ENCODE assay signal across 8 cellular contexts in the genomic region with DNA sequence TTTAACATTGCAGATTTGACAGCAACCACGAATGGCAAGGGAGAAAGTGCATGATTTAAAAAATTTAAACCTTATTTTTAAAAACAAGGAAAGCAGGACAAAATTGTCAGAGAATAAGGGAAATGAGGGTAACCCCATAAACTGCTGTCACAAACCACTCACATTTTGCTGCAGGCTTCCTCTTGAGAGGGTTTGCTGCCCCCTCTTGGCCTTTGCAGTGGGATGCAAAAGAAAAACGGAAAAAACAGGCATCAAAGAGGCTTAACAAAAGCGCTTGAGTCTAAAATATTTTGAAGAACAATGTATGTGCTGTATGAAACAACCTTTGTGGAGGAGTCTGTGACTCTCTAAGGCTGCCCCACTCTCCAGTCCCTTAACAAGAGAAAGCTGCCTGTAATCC.
DNase-seq lines count a peak whose midpoint lies in the region; ATAC-seq and TF ChIP-seq lines count a peak whose summit lies in the region.

No MANE protein-coding gene starts in this region.

- TF ChIP-seq CTCF in DOHH2 (IDR thresholded peaks at IDR 0.05; ENCODE audit: low read depth, low read length, poor library complexity, severe bottlenecking) (peak; percentile 55), endodermal cell (conservative IDR thresholded peaks at IDR 0.05) (peak; percentile 92)

- no peaks in the 10 kb centered on the region for H3K36me3 Mint-ChIP-seq in endodermal cell (ENCODE audit: low read depth)
- H3K36me3 Mint-ChIP-seq in naive thymus-derived CD4-positive, alpha-beta T cell = no peaks in the 10 kb centered on the region
- H3K36me3 Mint-ChIP-seq in natural killer cell treated with Interleukin-12 subunit alpha and Interleukin-12 subunit beta and Interleukin-15 and Interleukin-18, amount 100 ng/mL, for 72 hours = no peaks in the 10 kb centered on the region

- H3K36me3 ChIP-seq in DOHH2 (ENCODE audit: control insufficient read depth, low read length) = no peaks in the 10 kb centered on the region
- H3K36me3 ChIP-seq in GM23248 (ENCODE audit: low read depth) = no peaks in the 10 kb centered on the region
- no peaks in the 10 kb centered on the region for H3K36me3 ChIP-seq in endodermal cell (ENCODE audit: control insufficient read depth, insufficient read depth, low read length)
- H3K36me3 ChIP-seq in naive thymus-derived CD4-positive, alpha-beta T cell (ENCODE audit: control insufficient read depth in 2 of 3, insufficient read depth in 3 of 3, low read length in 3 of 3) = no peaks in the 10 kb centered on the region

- no peaks in the 10 kb centered on the region for H3K4me1 ChIP-seq in DOHH2 (ENCODE audit: control insufficient read depth, low read length)
- H3K4me1 ChIP-seq in GM23248 (ENCODE audit: insufficient read depth) = peaks cover 11% of the 10 kb centered on the region
- H3K4me1 ChIP-seq in endodermal cell (ENCODE audit: control insufficient read depth, insufficient read depth, low read length) = no peaks in the 10 kb centered on the region
- no peaks in the 10 kb centered on the region for H3K4me1 ChIP-seq in naive thymus-derived CD4-positive, alpha-beta T cell (ENCODE audit: control insufficient read depth in 2 of 2, insufficient read depth in 2 of 2, low read length in 2 of 2)

- DNase-seq in GM23248 = peak; percentile 86
- peak; percentile 36 for DNase-seq in NCI-H1048 (lab: John Stamatoyannopoulos, UW)
- peak; percentile 30 for DNase-seq in SKM-1 (lab: John Stamatoyannopoulos, UW; ENCODE audit: unreplicated experiment)
- DNase-seq in endodermal cell = peak; percentile 83
- DNase-seq in naive thymus-derived CD4-positive, alpha-beta T cell = peak in 6 of 9 donors; percentile 2 to 26 (median 8)
- DNase-seq in NCI-H187 treated with DMSO at 0.1 percent for 48 hours (lab: John Stamatoyannopoulos, UW) = no peak
- no peak for DNase-seq in natural killer cell treated with Interleukin-12 subunit alpha and Interleukin-12 subunit beta and Interleukin-15 and Interleukin-18, amount 100 ng/mL, for 72 hours (ENCODE audit: low spot score)

- H3K4me3 ChIP-seq in DOHH2 (ENCODE audit: low read length) (no peak overlapping the region), GM23248 (no peak overlapping the region; the same call in 1 of the 2 replicates), endodermal cell (ENCODE audit: low read length) (no peak overlapping the region)
- no peak overlapping the region for H3K4me3 ChIP-seq in naive thymus-derived CD4-positive, alpha-beta T cell (ENCODE audit: low read length)

- peak; percentile 40 for ATAC-seq in naive thymus-derived CD4-positive, alpha-beta T cell
- ATAC-seq in natural killer cell treated with Interleukin-12 subunit alpha and Interleukin-12 subunit beta and Interleukin-15 and Interleukin-18, amount 100 ng/mL, for 72 hours = no peak

- in situ Hi-C loops in GM23248 (cut with MboI) = no loop called here

- no peaks in the 10 kb centered on the region for H3K79me2 ChIP-seq in DOHH2 (ENCODE audit: control insufficient read depth, low read length)
- H3K79me2 ChIP-seq in GM23248 (ENCODE audit: insufficient read depth) = no peaks in the 10 kb centered on the region

- no peaks in the 10 kb centered on the region for H3K27me3 Mint-ChIP-seq in endodermal cell (ENCODE audit: insufficient read depth)
- H3K27me3 Mint-ChIP-seq in naive thymus-derived CD4-positive, alpha-beta T cell = peaks cover 0 to 12% (median 4%) of the 10 kb centered on the region in 5 donors
- H3K27me3 Mint-ChIP-seq in natural killer cell treated with Interleukin-12 subunit alpha and Interleukin-12 subunit beta and Interleukin-15 and Interleukin-18, amount 100 ng/mL, for 72 hours = no peaks in the 10 kb centered on the region

- H3K4me2 ChIP-seq in DOHH2 (ENCODE audit: low read length) (no peak overlapping the region), GM23248 (ENCODE audit: unreplicated experiment) (peak overlapping the region; percentile 50)

- no peak overlapping the region for H3K4me3 Mint-ChIP-seq in endodermal cell
- no peak overlapping the region for H3K4me3 Mint-ChIP-seq in naive thymus-derived CD4-positive, alpha-beta T cell
- no peak overlapping the region for H3K4me3 Mint-ChIP-seq in natural killer cell treated with Interleukin-12 subunit alpha and Interleukin-12 subunit beta and Interleukin-15 and Interleukin-18, amount 100 ng/mL, for 72 hours

- H3K4me1 Mint-ChIP-seq in endodermal cell = no peaks in the 10 kb centered on the region
- no peaks in the 10 kb centered on the region for H3K4me1 Mint-ChIP-seq in naive thymus-derived CD4-positive, alpha-beta T cell
- H3K4me1 Mint-ChIP-seq in natural killer cell treated with Interleukin-12 subunit alpha and Interleukin-12 subunit beta and Interleukin-15 and Interleukin-18, amount 100 ng/mL, for 72 hours (ENCODE audit: low read depth in 2 of 2) = no peaks in the 10 kb centered on the region

- no peaks in the 10 kb centered on the region for H3K9me3 Mint-ChIP-seq in endodermal cell
- no peaks in the 10 kb centered on the region for H3K9me3 Mint-ChIP-seq in naive thymus-derived CD4-positive, alpha-beta T cell
- no peaks in the 10 kb centered on the region for H3K9me3 Mint-ChIP-seq in natural killer cell treated with Interleukin-12 subunit alpha and Interleukin-12 subunit beta and Interleukin-15 and Interleukin-18, amount 100 ng/mL, for 72 hours

- H3K9me2 ChIP-seq in DOHH2 (replicated peaks; ENCODE audit: control insufficient read depth, low read length) = no peaks in the 10 kb centered on the region
- H3K9me2 ChIP-seq in GM23248 (ENCODE audit: insufficient read depth) = no peaks in the 10 kb centered on the region

- POLR2A ChIA-PET in naive thymus-derived CD4-positive, alpha-beta T cell (lab: Charles Lee) = no interaction called here

- no peak overlapping the region for H3K27ac Mint-ChIP-seq in endodermal cell
- H3K27ac Mint-ChIP-seq in naive thymus-derived CD4-positive, alpha-beta T cell = no peak overlapping the region
- no peak overlapping the region for H3K27ac Mint-ChIP-seq in natural killer cell treated with Interleukin-12 subunit alpha and Interleukin-12 subunit beta and Interleukin-15 and Interleukin-18, amount 100 ng/mL, for 72 hours

- H3K9me3 ChIP-seq in DOHH2 (ENCODE audit: control insufficient read depth, insufficient read depth, low read length) (no peaks in the 10 kb centered on the region), GM23248 (ENCODE audit: low read depth) (no peaks in the 10 kb centered on the region), endodermal cell (ENCODE audit: control insufficient read depth, low read length) (no peaks in the 10 kb centered on the region)
- no peaks in the 10 kb centered on the region for H3K9me3 ChIP-seq in naive thymus-derived CD4-positive, alpha-beta T cell (ENCODE audit: control insufficient read depth in 2 of 3, low read length in 3 of 3)

- H3K9ac ChIP-seq in GM23248 (no peak overlapping the region), endodermal cell (ENCODE audit: extremely low read depth, low read length, poor library complexity, severe bottlenecking) (no peak overlapping the region)

- H3K27ac ChIP-seq in DOHH2 (ENCODE audit: low read depth, low read length) (no peak overlapping the region), GM23248 (no peak overlapping the region), endodermal cell (ENCODE audit: low read depth, low read length) (no peak overlapping the region)
- no peak overlapping the region for H3K27ac ChIP-seq in naive thymus-derived CD4-positive, alpha-beta T cell (ENCODE audit: low read depth, low read length)

- H4K20me1 ChIP-seq in DOHH2 (ENCODE audit: control insufficient read depth, insufficient read depth, low read depth, low read length) (no peaks in the 10 kb centered on the region), GM23248 (ENCODE audit: insufficient read depth) (no peaks in the 10 kb centered on the region)

- CTCF ChIA-PET in naive thymus-derived CD4-positive, alpha-beta T cell (lab: Charles Lee) = interaction anchor here (0.7 to 0.8 kb wide), 4 partner anchors 10 to 1762 kb away, joined by 3 to 4 read pairs (median 3); no protein-coding TSS in a partner anchor

- H2AFZ ChIP-seq in GM23248 = peak overlapping the region; percentile 81

- intact Hi-C loops in naive thymus-derived CD4-positive, alpha-beta T cell (cut with micrococcal nuclease) = loop anchor here (1.0 kb wide), 2 partner anchors 1107 to 1406 kb away; partner anchors contain the start of gene DSEL (in 1 of the 2)

- no peaks in the 10 kb centered on the region for H3K27me3 ChIP-seq in DOHH2 (ENCODE audit: control insufficient read depth, low read length)
- H3K27me3 ChIP-seq in GM23248 (replicated peaks; ENCODE audit: insufficient read depth) = no peaks in the 10 kb centered on the region
- no peaks in the 10 kb centered on the region for H3K27me3 ChIP-seq in endodermal cell (ENCODE audit: control insufficient read depth, insufficient read depth, low read length, poor library complexity, severe bottlenecking)
- H3K27me3 ChIP-seq in naive thymus-derived CD4-positive, alpha-beta T cell (ENCODE audit: control insufficient read depth in 2 of 2, insufficient read depth in 2 of 2, low read length in 2 of 2) = no peaks in the 10 kb centered on the region

- H3F3A ChIP-seq in DOHH2 (ENCODE audit: control insufficient read depth, insufficient read depth) (no peaks in the 10 kb centered on the region), GM23248 (ENCODE audit: insufficient read depth) (no peaks in the 10 kb centered on the region)

- WGBS in GM23248 (ENCODE audit: low coverage in 1 of 2, low lambda C conversion rate in 2 of 2, missing lambda C conversion rate in 2 of 2), 2 experiments = 1 to 4% methylated on average over 3 of the region's 3 CpGs
- WGBS in endodermal cell (ENCODE audit: insufficient coverage in 1 of 2, insufficient read length in 1 of 2), 2 experiments = 3 to 6% methylated on average over 2 of the region's 3 CpGs

Comparison
In these comparisons a context has a peak if more than half of its experiments do, and no peak if none do; other contexts are left out.
1. DNase-seq: peak in GM23248 (single experiment), NCI-H1048 (single experiment), SKM-1 (single experiment), endodermal cell (single experiment) and naive thymus-derived CD4-positive, alpha-beta T cell (6 of 9); none in NCI-H187 treated with DMSO at 0.1 percent for 48 hours (single experiment) and natural killer cell treated with Interleukin-12 subunit alpha and Interleukin-12 subunit beta and Interleukin-15 and Interleukin-18, amount 100 ng/mL, for 72 hours (single experiment).